27 cellular contexts compared by ENCODE assay signal in genomic region chr12:113080692-113081091, GRCh38. TPM values are rescaled to one million over a fixed set of nuclear protein-coding genes. Genes with fewer than 3 reads are reported as not detected.
"Had no signal": no experiment of that assay in that cellular context is flagged by ENCODE, and none has a peak within 500 bp of the region (broad histone marks: within the 10 kb centered on the region; RNA-seq: fewer than 3 reads in every experiment).

No MANE protein-coding gene starts in this region.

- H3K4me1 ChIP-seq: left ventricle myocardium inferior, pancreas, stomach, vagina had no signal

- H3K9me3 ChIP-seq: adrenal gland, left ventricle myocardium inferior, neutrophil, pancreas, stomach, vagina had no signal

- H3K27me3 Mint-ChIP-seq: activated naive CD4-positive, alpha-beta T cell treated with anti-CD3 and anti-CD28 coated beads, Interleukin-2, amount 50 U/mL, for 24 hours had no signal

- H3K4me3 Mint-ChIP-seq: activated naive CD4-positive, alpha-beta T cell treated with anti-CD3 and anti-CD28 coated beads, Interleukin-2, amount 50 U/mL, for 24 hours; nephron; WTC11 had no signal

- H3K36me3 ChIP-seq: adrenal gland, left ventricle myocardium inferior, neutrophil, pancreas, stomach, vagina had no signal

- DNase-seq: activated CD4-positive, alpha-beta T cell treated with anti-CD3 and anti-CD28 coated beads, Interleukin-2, amount 50 U/mL, for 4 hours; activated CD8-positive, alpha-beta memory T cell treated with anti-CD3 and anti-CD28 coated beads, Interleukin-2, amount 50 U/mL, for 48 hours; activated gamma-delta T cell; activated T-cell treated with anti-CD3 and anti-CD28 coated beads, Interleukin-2, amount 50 U/mL, for 48 hours; central memory CD4-positive, alpha-beta T cell; effector memory CD4-positive, alpha-beta T cell; foreskin melanocyte; hippocampal formation; left ventricle myocardium inferior; midbrain; pancreas; stimulated activated CD4-positive, alpha-beta T cell treated with anti-CD3 and anti-CD28 coated beads, Interleukin-12 subunit alpha, Interleukin-12 subunit beta, amount 100 ng/mL, for 4 hours; stomach; T-helper 1 cell; T-helper 9 cell; trophoblast cell had no signal

- H3K27ac Mint-ChIP-seq: nephron, WTC11 had no signal

- H3K36me3 Mint-ChIP-seq: WTC11 had no signal

- H3K27ac ChIP-seq: adrenal gland, neutrophil, pancreas, stomach, vagina had no signal

- H3K4me3 ChIP-seq: adrenal gland, left ventricle myocardium inferior, pancreas, stomach, vagina had no signal

- H3K9me3 Mint-ChIP-seq: activated naive CD4-positive, alpha-beta T cell treated with anti-CD3 and anti-CD28 coated beads, Interleukin-2, amount 50 U/mL, for 24 hours; nephron; WTC11 had no signal

- ATAC-seq: pancreas, right cardiac atrium, WTC11 had no signal

- H3K4me1 Mint-ChIP-seq: nephron had no signal

- H3K27me3 ChIP-seq: adrenal gland, pancreas, vagina had no signal

RNA-seq across cellular contexts. Expression of gene DTX1, which starts 24.2 kb away (rescaled TPM):
- total RNA-seq: pulmonary artery endothelial cell had no signal

RNA-seq across cellular contexts. Expression of gene RASAL1, which starts 54.9 kb away (rescaled TPM):
- total RNA-seq: dermis microvascular lymphatic vessel endothelial cell, left ventricle myocardium inferior, lung microvascular endothelial cell, pulmonary artery endothelial cell, right cardiac atrium, skeletal muscle tissue had no signal
- polyA plus RNA-seq: right cardiac atrium had no signal
